8 cellular contexts compared by ENCODE assay signal in the genomic region with DNA sequence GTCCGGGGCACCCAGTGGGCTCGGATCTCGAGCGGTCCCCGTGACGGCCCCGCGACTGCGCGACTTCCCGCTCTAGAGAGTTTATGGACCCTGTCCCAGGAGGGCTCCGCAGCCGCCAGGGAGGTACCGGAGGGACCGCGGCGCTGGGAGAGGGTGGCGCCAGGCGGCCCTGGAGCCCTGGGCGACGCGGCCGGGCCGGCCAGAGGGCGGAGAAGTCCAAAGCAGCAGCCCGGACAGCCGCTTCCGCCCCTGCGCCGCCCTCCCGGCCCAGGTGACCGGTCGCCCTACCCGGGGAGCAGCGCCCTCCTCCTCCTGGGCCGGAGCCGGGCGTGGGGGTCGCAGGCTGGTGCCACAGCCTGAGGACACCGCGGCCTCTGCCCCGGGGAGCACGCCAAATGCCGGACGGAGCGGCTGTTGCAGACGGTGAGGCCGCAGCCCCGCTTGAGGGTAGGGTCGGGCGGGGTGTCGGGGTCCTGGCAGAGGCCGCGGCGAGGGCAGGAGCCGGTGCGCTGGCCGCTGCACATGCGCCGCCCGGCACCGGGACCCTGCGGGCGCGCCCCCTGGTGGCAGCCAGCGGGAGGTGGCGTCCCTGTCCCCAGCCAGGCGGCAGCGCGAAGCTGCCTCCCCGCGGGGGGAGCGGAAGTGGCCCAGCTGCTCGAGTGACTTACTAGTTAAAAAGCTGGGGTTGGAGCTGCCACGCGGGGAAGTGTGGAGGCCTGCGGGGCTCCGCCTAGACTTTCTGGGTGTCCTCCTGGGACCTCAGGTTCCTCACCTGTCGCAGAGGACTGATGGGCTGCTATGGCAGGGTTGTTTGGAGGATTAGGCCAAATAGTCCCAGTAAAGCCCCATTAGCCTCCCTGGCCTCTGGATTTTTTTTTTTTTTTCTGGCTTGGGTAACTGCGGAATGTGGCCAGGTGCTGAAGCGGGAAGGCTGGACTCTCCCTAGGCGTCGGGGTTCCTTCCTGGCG. TPM values are rescaled to one million over a fixed set of nuclear protein-coding genes. Genes with fewer than 3 reads are reported as not detected.
DNase-seq lines count a peak whose midpoint lies in the region; ATAC-seq and TF ChIP-seq lines count a peak whose summit lies in the region.

No MANE protein-coding gene starts in this region.

- no TSS peak for BruUV-seq in PC-9 (replicated peaks; lab: Mats Ljungman, UMichigan)

- H3K9ac ChIP-seq in neural progenitor cell: no peak overlapping the region

- H3K9me3 Mint-ChIP-seq in neural progenitor cell: no peaks in the 10 kb centered on the region
- H3K9me3 Mint-ChIP-seq in stimulated activated naive CD8-positive, alpha-beta T cell treated with anti-CD3 and anti-CD28 coated beads, Interleukin-15, amount 100 ng/mL, for 72 hours: no peaks in the 10 kb centered on the region

- no peaks in the 10 kb centered on the region for H3K36me3 Mint-ChIP-seq in neural progenitor cell

- CTCF ChIA-PET in PC-9 (lab: Charles Lee): interaction anchor here (0.6 to 0.9 kb wide), 5 partner anchors 22 to 1543 kb away, joined by 3 to 4 read pairs (median 3); no protein-coding TSS in a partner anchor

- peaks cover 3% of the 10 kb centered on the region for H3K4me1 Mint-ChIP-seq in neural progenitor cell
- H3K4me1 Mint-ChIP-seq in stimulated activated naive CD8-positive, alpha-beta T cell treated with anti-CD3 and anti-CD28 coated beads, Interleukin-15, amount 100 ng/mL, for 72 hours: peaks cover 15% of the 10 kb centered on the region

- H3K36me3 ChIP-seq in PC-9 (ENCODE audit: low read depth) (no peaks in the 10 kb centered on the region), neural progenitor cell (no peaks in the 10 kb centered on the region)

- H3K79me2 ChIP-seq in PC-9 (ENCODE audit: low read depth) (no peaks in the 10 kb centered on the region), neural progenitor cell (ENCODE audit: low read depth) (no peaks in the 10 kb centered on the region)

- TF ChIP-seq CTCF in PC-9 (conservative IDR thresholded peaks at IDR 0.05) (peak; percentile 82), foreskin keratinocyte (conservative IDR thresholded peaks at IDR 0.05) (peak; percentile 96), neural progenitor cell (IDR thresholded peaks at IDR 0.05) (peak; percentile 89)

- peak; percentile 97 for ATAC-seq in GM19468 (IDR thresholded peaks at IDR 0.05; ENCODE audit: extremely low read depth, unreplicated experiment)
- ATAC-seq in foreskin keratinocyte: peak; percentile 88
- peak; percentile 92 for ATAC-seq in stimulated activated naive CD8-positive, alpha-beta T cell treated with anti-CD3 and anti-CD28 coated beads, Interleukin-15, amount 100 ng/mL, for 72 hours

- DNase-seq in COLO829 (ENCODE audit: low spot score) (peak; percentile 57), HS-27A (ENCODE audit: low read depth) (peak; percentile 49), PC-9 (peak; percentile 40 to 90), foreskin keratinocyte (peak; percentile 27 to 49), neural progenitor cell (ENCODE audit: low spot score) (peak; percentile 90)
- DNase-seq in activated effector memory CD4-positive, alpha-beta T cell treated with anti-CD3 and anti-CD28 coated beads, Interleukin-2, amount 50 U/mL, for 16 hours: peak; percentile 96
- DNase-seq in stimulated activated naive CD8-positive, alpha-beta T cell treated with anti-CD3 and anti-CD28 coated beads, Interleukin-15, amount 100 ng/mL, for 72 hours: peak; percentile 91

- H3K4me3 Mint-ChIP-seq in neural progenitor cell: peak overlapping the region; percentile 78
- H3K4me3 Mint-ChIP-seq in stimulated activated naive CD8-positive, alpha-beta T cell treated with anti-CD3 and anti-CD28 coated beads, Interleukin-15, amount 100 ng/mL, for 72 hours: peak overlapping the region; percentile 64 to 67

- POLR2A ChIA-PET in PC-9 (lab: Charles Lee; ENCODE audit: unreplicated experiment): interaction anchor here (0.7 kb wide), 1 partner anchor 23 kb away, joined by 5 read pairs; no protein-coding TSS in a partner anchor

- H3K27ac Mint-ChIP-seq in neural progenitor cell: no peak overlapping the region
- H3K27ac Mint-ChIP-seq in stimulated activated naive CD8-positive, alpha-beta T cell treated with anti-CD3 and anti-CD28 coated beads, Interleukin-15, amount 100 ng/mL, for 72 hours: peak overlapping the region; percentile 59 to 88

- no peaks in the 10 kb centered on the region for H3K4me1 ChIP-seq in PC-9 (replicated peaks; ENCODE audit: insufficient read depth)
- H3K4me1 ChIP-seq in foreskin keratinocyte: no peaks in the 10 kb centered on the region
- no peaks in the 10 kb centered on the region for H3K4me1 ChIP-seq in neural progenitor cell

- H3K27me3 Mint-ChIP-seq in neural progenitor cell (ENCODE audit: insufficient read depth, low read depth): peaks cover 2% of the 10 kb centered on the region
- peaks cover 2% of the 10 kb centered on the region for H3K27me3 Mint-ChIP-seq in stimulated activated naive CD8-positive, alpha-beta T cell treated with anti-CD3 and anti-CD28 coated beads, Interleukin-15, amount 100 ng/mL, for 72 hours

- H3F3A ChIP-seq in PC-9 (ENCODE audit: insufficient read depth, low read depth): no peaks in the 10 kb centered on the region
- H3F3A ChIP-seq in neural progenitor cell (ENCODE audit: low read depth): peaks cover 3% of the 10 kb centered on the region

- intact Hi-C loops in PC-9 (cut with micrococcal nuclease; ENCODE audit: unreplicated experiment): loop anchor here (2.0 kb wide), 1 partner anchor 20 kb away; the partner anchor contains the start of gene ZNF678

- H3K4me2 ChIP-seq in PC-9: peak overlapping the region; percentile 82
- peak overlapping the region; percentile 91 for H3K4me2 ChIP-seq in neural progenitor cell

- H2AFZ ChIP-seq in PC-9: peak overlapping the region; percentile 67
- H2AFZ ChIP-seq in neural progenitor cell (replicated peaks): peak overlapping the region; percentile 99

- H3K27me3 ChIP-seq in PC-9 (ENCODE audit: insufficient read depth, low read depth) (no peaks in the 10 kb centered on the region), foreskin keratinocyte (no peaks in the 10 kb centered on the region), neural progenitor cell (peaks cover 20% of the 10 kb centered on the region)

- H3K9me3 ChIP-seq in PC-9 (ENCODE audit: insufficient read depth, low read depth) (no peaks in the 10 kb centered on the region), neural progenitor cell (ENCODE audit: low read depth) (no peaks in the 10 kb centered on the region)

- H4K20me1 ChIP-seq in PC-9 (ENCODE audit: insufficient read depth) (no peaks in the 10 kb centered on the region), neural progenitor cell (ENCODE audit: low read depth) (no peaks in the 10 kb centered on the region)

- no peaks in the 10 kb centered on the region for H3K9me2 ChIP-seq in PC-9 (ENCODE audit: insufficient read depth)

- H3K4me3 ChIP-seq in PC-9: peak overlapping the region; percentile 54; the same call in 1 of the 2 replicates
- H3K4me3 ChIP-seq in neural progenitor cell: peak overlapping the region; percentile 58

- H3K27ac ChIP-seq in PC-9: no peak overlapping the region
- H3K27ac ChIP-seq in foreskin keratinocyte: no peak overlapping the region
- H3K27ac ChIP-seq in neural progenitor cell: no peak overlapping the region

RNA-seq across cellular contexts. Expression of gene ZNF678, which starts 20.9 kb away (rescaled TPM):
- total RNA-seq in PC-9 (2021): 4.1 and 6.1 TPM in 2 replicates
- total RNA-seq in foreskin keratinocyte: 4.2 TPM in 2 replicates
- 0.56 and 0.58 TPM in 2 replicates for polyA plus RNA-seq in foreskin keratinocyte
- 46.8 and 63.8 TPM in 2 replicates for total RNA-seq in neural progenitor cell (ENCODE audit: low replicate concordance)

Comparison
In these comparisons a context has a peak if more than half of its experiments do, and no peak if none do; other contexts are left out.
1. DNase-seq: peak in every context shown above with its lines; median percentile 96 in activated effector memory CD4-positive, alpha-beta T cell treated with anti-CD3 and anti-CD28 coated beads, Interleukin-2, amount 50 U/mL, for 16 hours; 91 in stimulated activated naive CD8-positive, alpha-beta T cell treated with anti-CD3 and anti-CD28 coated beads, Interleukin-15, amount 100 ng/mL, for 72 hours; 90 in neural progenitor cell; 65 in PC-9; 57 in COLO829; 49 in HS-27A; 38 in foreskin keratinocyte.